In the genomic region with DNA sequence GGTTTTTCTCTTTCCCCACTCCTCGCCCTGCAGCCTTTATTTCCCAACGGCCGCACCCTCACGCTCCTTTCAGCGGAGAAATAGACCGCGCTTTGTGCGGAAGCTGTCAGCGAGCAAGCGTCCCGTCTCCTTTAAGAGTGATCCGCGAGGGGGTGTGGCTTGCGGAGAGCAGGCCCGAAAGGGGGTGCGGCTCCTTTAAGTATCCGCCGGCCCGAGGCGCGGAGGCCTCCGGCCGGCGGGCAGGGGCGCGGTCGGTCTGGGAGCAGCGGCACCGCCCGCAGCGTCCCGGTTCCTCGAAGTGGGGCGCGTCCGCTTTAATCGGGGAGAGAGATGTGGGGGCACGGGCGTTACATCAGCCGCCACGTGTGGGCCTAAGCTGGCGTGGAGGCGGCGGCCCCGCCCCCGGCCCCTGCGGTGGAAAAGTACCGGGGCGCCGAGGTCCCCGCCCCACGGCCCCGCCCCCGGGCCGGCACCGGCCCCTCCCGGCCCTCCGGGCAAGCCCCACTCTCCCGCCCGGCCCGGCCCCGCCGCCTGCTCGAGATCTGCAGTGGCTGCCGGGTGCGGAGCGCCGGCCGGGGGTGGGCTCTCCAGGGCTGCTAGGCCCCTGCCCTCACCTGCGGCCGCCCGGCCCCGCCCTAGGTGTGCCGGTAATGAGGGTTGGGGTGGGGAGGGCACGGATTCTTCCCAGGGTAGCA, we compare ENCODE assay signal across 8 cellular contexts. TPM values are rescaled to one million over a fixed set of nuclear protein-coding genes. Genes with fewer than 3 reads are reported as not detected.
A peak's percentile ranks its signal among the peaks of the same experiment; 100 is the strongest.
DNase-seq lines count a peak whose midpoint lies in the region; ATAC-seq and TF ChIP-seq lines count a peak whose summit lies in the region.

No MANE protein-coding gene starts in this region.

- TF ChIP-seq CTCF in AG10803 (conservative IDR thresholded peaks at IDR 0.05; ENCODE audit: low read length): no peak

- H3K4me3 ChIP-seq in AG10803 (ENCODE audit: low read length): peak overlapping the region; percentile 81

- DNase-seq in AG10803 (ENCODE audit: low read depth): peak; percentile 88
- DNase-seq in NCI-H446 (lab: John Stamatoyannopoulos, UW): peak; percentile 62 to 85
- peak; percentile 87 for DNase-seq in activated CD4-positive, CD25-positive, alpha-beta regulatory T cell treated with anti-CD3 and anti-CD28 coated beads, Interleukin-2, amount 50 U/mL, for 72 hours
- peak; percentile 89 for DNase-seq in cerebellum (ENCODE audit: low spot score)
- DNase-seq in stimulated activated CD4-positive, alpha-beta T cell treated with anti-CD3 and anti-CD28 coated beads, Interleukin-1b, Interleukin-23, amount 100 ng/mL, for 1 hour (ENCODE audit: low read depth in 2 of 2): peak; percentile 55 to 85

- peak; percentile 60 for TF ChIP-seq POLR2A in GM18951 (IDR thresholded peaks at IDR 0.05; ENCODE audit: extremely low read depth, insufficient read depth, insufficient read length)

- H3K27me3 ChIP-seq in layer of hippocampus (ENCODE audit: control insufficient read depth, insufficient read depth, low read length): no peaks in the 10 kb centered on the region

- in situ Hi-C loops in GM18951 (cut with MboI; ENCODE audit: low sequenced_read_pairs, unreplicated experiment): loop anchor here (25.0 kb wide), 1 partner anchor 493 kb away; the partner anchor contains the start of gene PTPRF

- peak; percentile 67 for ATAC-seq in HG03139 (IDR thresholded peaks at IDR 0.05; ENCODE audit: unreplicated experiment)

- H3K27ac ChIP-seq in layer of hippocampus (ENCODE audit: low read depth, low read length): peak overlapping the region; percentile 96

RNA-seq across cellular contexts. Expression of gene SLC6A9, which starts 1.2 kb away (rescaled TPM):
- total RNA-seq in cerebellum: 12.3 TPM

RNA-seq across cellular contexts. Expression of gene CCDC24, which starts 38.7 kb away (rescaled TPM):
- 5.2 TPM for total RNA-seq in cerebellum

RNA-seq across cellular contexts. Expression of gene B4GALT2, which starts 51.0 kb away (rescaled TPM):
- total RNA-seq in cerebellum: 59.3 TPM

RNA-seq across cellular contexts. Expression of gene ATP6V0B, which starts 55.3 kb away (rescaled TPM):
- total RNA-seq in cerebellum: 89.9 TPM

Comparison
In these comparisons a context has a peak if more than half of its experiments do, and no peak if none do; other contexts are left out.
1. Peak in every context shown above with its lines: DNase-seq, ATAC-seq, H3K4me3 ChIP-seq and H3K27ac ChIP-seq.